ENCODE assay signal across 17 cellular contexts in genomic region chr1:64572222-64572900, GRCh38.
A peak's percentile ranks its signal among the peaks of the same experiment; 100 is the strongest.
DNase-seq lines count a peak whose midpoint lies in the region; ATAC-seq and TF ChIP-seq lines count a peak whose summit lies in the region.
"Had no signal": no experiment of that assay in that cellular context is flagged by ENCODE, and none has a peak within 500 bp of the region (broad histone marks: within the 10 kb centered on the region; RNA-seq: fewer than 3 reads in every experiment).

No MANE protein-coding gene starts in this region.

- H3K4me3 ChIP-seq in HAP-1 (no peak overlapping the region), WERI-Rb-1 (ENCODE audit: low read depth, low read length) (no peak overlapping the region), left lung (no peak overlapping the region)
- H3K4me3 ChIP-seq: tibial nerve had no signal

- H3K4me1 ChIP-seq in HAP-1: peaks cover 36% of the 10 kb centered on the region
- peaks cover 4 to 7% of the 10 kb centered on the region in 2 donors for H3K4me1 ChIP-seq in left lung
- H3K4me1 ChIP-seq: tibial nerve had no signal

- H3K36me3 ChIP-seq in HAP-1 (replicated peaks) (no peaks in the 10 kb centered on the region; the same call in 1 of the 2 replicates), WERI-Rb-1 (no peaks in the 10 kb centered on the region), left lung (no peaks in the 10 kb centered on the region)
- H3K36me3 ChIP-seq: tibial nerve had no signal

- ATAC-seq in left lung (peak; percentile 84), GM21576 (IDR thresholded peaks at IDR 0.05; ENCODE audit: unreplicated experiment) (no peak), GM19395 (IDR thresholded peaks at IDR 0.05; ENCODE audit: unreplicated experiment) (no peak)
- ATAC-seq: sciatic nerve had no signal

- intact Hi-C loops in left lung (cut with DNase I): no loop called here

- H3K27me3 ChIP-seq in HAP-1 (ENCODE audit: low read depth) (no peaks in the 10 kb centered on the region), WERI-Rb-1 (ENCODE audit: insufficient read depth, low read depth, severe bottlenecking) (no peaks in the 10 kb centered on the region), left lung (no peaks in the 10 kb centered on the region)

- no peak for TF ChIP-seq CTCF in WERI-Rb-1 (IDR thresholded peaks at IDR 0.05; ENCODE audit: low read depth, low read length)
- TF ChIP-seq CTCF in left lung (IDR thresholded peaks at IDR 0.05): no peak

- in situ Hi-C loops in HAP-1 (cut with MboI; ENCODE audit: low sequenced_read_pairs): no loop called here

- H3K9me3 ChIP-seq in HAP-1 (no peaks in the 10 kb centered on the region), WERI-Rb-1 (ENCODE audit: severe bottlenecking) (no peaks in the 10 kb centered on the region), left lung (no peaks in the 10 kb centered on the region)
- H3K9me3 ChIP-seq: tibial nerve had no signal

- DNase-seq in HAP-1 (ENCODE audit: low spot score in 2 of 2): peak; percentile 76 to 77
- DNase-seq in NCI-H2029 treated with DMSO at 0.1 percent for 48 hours (lab: John Stamatoyannopoulos, UW): peak; percentile 93
- peak; percentile 64 for DNase-seq in WERI-Rb-1
- no peak for DNase-seq in left lung
- no peak for DNase-seq in stimulated activated CD4-positive, alpha-beta T cell treated with anti-CD3 and anti-CD28 coated beads, Interleukin-4, amount 100 ng/mL, for 4 hours
- no peak for DNase-seq in cortex of kidney (lab: John Stamatoyannopoulos, UW)
- DNase-seq: activated B cell treated with CpG ODN at 0.5 μM for 24 hours; mesendoderm; NCI-H1930; nucleus accumbens; stimulated activated CD4-positive, alpha-beta T cell treated with anti-CD3 and anti-CD28 coated beads, Interleukin-4, amount 100 ng/mL, for 1 hour had no signal

- H3K27ac ChIP-seq in WERI-Rb-1 (0 out of 2 replicates have a peak overlapping the region, but pooled peaks have one; percentile 11), left lung (no peak overlapping the region)
- H3K27ac ChIP-seq: C4-2B, KMS-11, tibial nerve had no signal

Comparison
In these comparisons a context has a peak if more than half of its experiments do, and no peak if none do; other contexts are left out.
1. DNase-seq: peak in HAP-1 (2 of 2), NCI-H2029 treated with DMSO at 0.1 percent for 48 hours (single experiment) and WERI-Rb-1 (single experiment); none in left lung (0 of 2), stimulated activated CD4-positive, alpha-beta T cell treated with anti-CD3 and anti-CD28 coated beads, Interleukin-4, amount 100 ng/mL, for 4 hours (0 of 2) and cortex of kidney (single experiment).